21 cellular contexts compared by ENCODE assay signal in the genomic region with DNA sequence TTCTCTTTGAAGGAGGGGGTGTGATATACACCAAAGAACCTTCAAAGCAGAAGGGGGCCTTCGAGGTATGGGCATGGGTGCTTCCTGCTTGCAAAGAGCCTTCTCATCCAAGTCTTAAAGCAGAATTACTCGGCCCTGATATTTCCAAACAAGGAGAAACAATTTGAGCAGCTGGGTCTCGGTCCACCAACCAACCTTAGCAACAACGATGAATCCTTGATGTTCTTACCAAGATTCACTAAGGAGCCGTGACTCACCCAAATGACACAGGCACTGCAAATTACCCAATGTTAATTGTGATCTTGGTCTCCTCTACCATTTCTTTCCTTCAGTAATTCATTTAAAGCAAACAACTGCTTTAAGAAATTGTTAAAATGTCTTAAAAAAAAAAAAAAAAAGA. TPM values are rescaled to one million over a fixed set of nuclear protein-coding genes. Genes with fewer than 3 reads are reported as not detected.
DNase-seq lines count a peak whose midpoint lies in the region; ATAC-seq and TF ChIP-seq lines count a peak whose summit lies in the region.
"Had no signal": no experiment of that assay in that cellular context is flagged by ENCODE, and none has a peak within 500 bp of the region (broad histone marks: within the 10 kb centered on the region; RNA-seq: fewer than 3 reads in every experiment).

No MANE protein-coding gene starts in this region.

- intact Hi-C loops in gastrocnemius medialis (cut with DNase I; ENCODE audit: low total_unique reads) = loop anchor here (5.0 kb wide), 1 partner anchor 138 kb away; a partner anchor contains a TSS

- in situ Hi-C loops in gastrocnemius medialis (cut with MboI; ENCODE audit: low sequenced_read_pairs in 4 of 4) = no loop called here

- TF ChIP-seq CTCF in epithelial cell of esophagus (IDR thresholded peaks at IDR 0.05; ENCODE audit: insufficient read depth, low read depth, low read length, missing control alignments) (no peak), gastrocnemius medialis (IDR thresholded peaks at IDR 0.05 in 4 of 5, conservative IDR thresholded peaks at IDR 0.05 in 1 of 5) (no peak)

- H3K27ac ChIP-seq in gastrocnemius medialis = peak overlapping the region; percentile 30 to 89 (median 75)
- H3K27ac ChIP-seq: cardiac muscle cell, foreskin keratinocyte, right atrium auricular region had no signal

- peaks cover 35 to 67% of the 10 kb centered on the region in 2 donors for H3K4me1 ChIP-seq in gastrocnemius medialis
- H3K4me1 ChIP-seq: BE2C, foreskin keratinocyte, right atrium auricular region had no signal

- no peaks in the 10 kb centered on the region for H3K9me3 ChIP-seq in gastrocnemius medialis
- H3K9me3 ChIP-seq: BE2C, right atrium auricular region had no signal

- H3K4me3 ChIP-seq in epithelial cell of esophagus (ENCODE audit: low read length) (no peak overlapping the region), gastrocnemius medialis (no peak overlapping the region)
- H3K4me3 ChIP-seq: cardiac muscle cell, lung, right atrium auricular region had no signal

- ATAC-seq in gastrocnemius medialis (peak in 1 of 2 donors; percentile 30), GM19035 (IDR thresholded peaks at IDR 0.05; ENCODE audit: unreplicated experiment) (no peak)
- ATAC-seq: foreskin keratinocyte had no signal

- H3K36me3 ChIP-seq in gastrocnemius medialis = no peaks in the 10 kb centered on the region
- H3K36me3 ChIP-seq: BE2C, cardiac muscle cell, right atrium auricular region had no signal

- H3K27me3 ChIP-seq in gastrocnemius medialis = no peaks in the 10 kb centered on the region
- H3K27me3 ChIP-seq: BE2C, foreskin keratinocyte, right atrium auricular region had no signal

- DNase-seq in Daoy (ENCODE audit: low read depth) (peak; percentile 48), NOMO-1 treated with DMSO at 0.1 percent for 48 hours (lab: John Stamatoyannopoulos, UW; ENCODE audit: unreplicated experiment) (peak; percentile 89), epithelial cell of esophagus (ENCODE audit: low read depth) (peak; percentile 89), gastrocnemius medialis (no peak), NCI-H82 treated with DMSO at 0.1 percent for 48 hours (lab: John Stamatoyannopoulos, UW; ENCODE audit: unreplicated experiment) (no peak), DMS114 treated with DMSO at 0.1 percent for 48 hours (lab: John Stamatoyannopoulos, UW; ENCODE audit: unreplicated experiment) (no peak)
- DNase-seq in activated CD8-positive, alpha-beta memory T cell treated with anti-CD3 and anti-CD28 coated beads, Interleukin-2, amount 50 U/mL, for 4 hours = no peak
- DNase-seq: activated CD4-positive, CD25-positive, alpha-beta regulatory T cell treated with anti-CD3 and anti-CD28 coated beads, Interleukin-2, amount 50 U/mL, for 72 hours; activated CD8-positive, alpha-beta memory T cell treated with anti-CD3 and anti-CD28 coated beads, Interleukin-2, amount 50 U/mL, for 48 hours; activated naive CD4-positive, alpha-beta T cell treated with anti-CD3 and anti-CD28 coated beads for 36 hours; BE2C; effector CD8-positive, alpha-beta T cell; foreskin keratinocyte; NCI-H1105 treated with DMSO at 0.1 percent for 48 hours; NCI-H2171 treated with DMSO at 0.1 percent for 48 hours; SHP77 treated with DMSO at 0.1 percent for 48 hours; T-helper 2 cell had no signal

- TF ChIP-seq POLR2A in gastrocnemius medialis (IDR thresholded peaks at IDR 0.05) = no peak

RNA-seq across cellular contexts. Expression of a gene that starts 7.7 kb away (rescaled TPM):
- total RNA-seq in Daoy (2014; rRNA removed; shearing (Covaris generic)) = 7.9 and 11.1 TPM in 2 replicates
- 100 to 1,000 TPM in 2 of 4 donors, 10 to 100 TPM in 2; 51.6 to 132 (median 94.5) TPM for total RNA-seq in gastrocnemius medialis

RNA-seq across cellular contexts. Expression of a gene that starts 41.2 kb away (rescaled TPM):
- total RNA-seq in Daoy (2014; rRNA removed; shearing (Covaris generic)) = 63.6 and 77.4 TPM in 2 replicates
- total RNA-seq in gastrocnemius medialis = 10 to 100 TPM; 16.4 to 28.0 (median 23.7) TPM

Comparison
In these comparisons a context has a peak if more than half of its experiments do, and no peak if none do; other contexts are left out.
1. DNase-seq: peak in Daoy (single experiment), NOMO-1 treated with DMSO at 0.1 percent for 48 hours (single experiment) and epithelial cell of esophagus (single experiment); none in gastrocnemius medialis (0 of 2), NCI-H82 treated with DMSO at 0.1 percent for 48 hours (single experiment), activated CD8-positive, alpha-beta memory T cell treated with anti-CD3 and anti-CD28 coated beads, Interleukin-2, amount 50 U/mL, for 4 hours (single experiment) and DMS114 treated with DMSO at 0.1 percent for 48 hours (single experiment).